In the genomic region with DNA sequence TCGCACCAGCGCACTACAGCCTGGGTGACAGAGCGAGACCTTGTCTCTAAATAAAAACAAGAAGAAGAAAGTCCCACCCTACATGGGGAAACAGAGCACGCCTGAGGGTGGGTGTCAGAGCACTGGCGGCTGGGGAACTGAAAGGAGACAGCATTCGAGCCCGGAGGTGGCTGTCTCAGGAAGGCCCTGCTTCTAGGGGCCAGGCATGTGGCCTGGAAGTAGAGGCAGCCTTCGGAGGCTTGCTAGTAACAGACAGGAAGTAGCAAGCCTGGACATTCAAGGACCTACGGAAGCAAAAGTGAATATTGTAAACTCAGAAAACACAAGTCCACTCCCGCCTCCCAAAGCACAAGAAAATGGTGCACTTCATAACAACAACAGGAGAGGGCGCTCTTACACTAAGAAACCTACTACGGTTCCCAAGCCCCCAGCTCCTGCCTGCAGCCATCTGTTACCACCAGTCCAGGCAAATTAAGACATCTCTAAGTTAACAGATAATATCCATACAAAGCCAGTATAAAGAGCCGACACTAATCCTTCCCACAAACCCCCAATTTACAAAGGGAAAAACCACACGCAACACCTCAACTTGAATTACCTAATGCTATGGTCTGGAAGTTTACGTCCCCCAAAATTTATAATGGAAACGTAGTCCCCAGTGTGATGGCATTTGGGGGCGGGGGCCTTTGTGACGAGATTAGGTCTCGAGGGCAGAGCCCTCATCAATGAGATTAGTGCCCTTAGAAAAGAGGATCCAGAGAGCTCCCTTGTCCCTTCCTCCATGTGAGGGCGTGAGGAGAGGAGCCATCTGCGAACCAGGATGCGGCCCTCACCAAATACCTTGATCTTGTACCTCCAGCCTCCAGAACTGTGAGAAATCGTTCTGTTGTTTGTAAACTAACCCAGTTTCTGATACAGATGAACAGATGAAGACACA, we compare ENCODE assay signal across 9 cellular contexts. TPM values are rescaled to one million over a fixed set of nuclear protein-coding genes. Genes with fewer than 3 reads are reported as not detected.
DNase-seq lines count a peak whose midpoint lies in the region; TF ChIP-seq lines count a peak whose summit lies in the region.
"Had no signal": no experiment of that assay in that cellular context is flagged by ENCODE, and none has a peak within 500 bp of the region (broad histone marks: within the 10 kb centered on the region; RNA-seq: fewer than 3 reads in every experiment).

No MANE protein-coding gene starts in this region.

- no peaks in the 10 kb centered on the region for H3K4me1 ChIP-seq in breast epithelium
- no peaks in the 10 kb centered on the region for H3K4me1 ChIP-seq in effector memory CD4-positive, alpha-beta T cell (ENCODE audit: control insufficient read depth, insufficient read depth, low read length, poor library complexity, severe bottlenecking)

- no peak overlapping the region for H3K4me3 ChIP-seq in breast epithelium
- H3K4me3 ChIP-seq in effector memory CD4-positive, alpha-beta T cell (ENCODE audit: insufficient read depth, low read depth, low read length, poor library complexity, severe bottlenecking), result no peak overlapping the region

- intact Hi-C loops in breast epithelium (cut with DNase I; ENCODE audit: low total_unique reads), result no loop called here

- TF ChIP-seq CTCF in breast epithelium (IDR thresholded peaks at IDR 0.05), result no peak

- DNase-seq in T47D (ENCODE audit: low read depth in 1 of 2, low spot score in 1 of 2), result peak; percentile 52 to 73
- DNase-seq in breast epithelium (ENCODE audit: low spot score in 2 of 2), result no peak
- peak; percentile 21 for DNase-seq in NCI-H345 treated with DMSO at 0.1 percent for 48 hours (lab: John Stamatoyannopoulos, UW; ENCODE audit: unreplicated experiment)
- peak; percentile 75 for DNase-seq in superior temporal gyrus (ENCODE audit: extremely low spot score)
- DNase-seq in activated CD4-positive, CD25-positive, alpha-beta regulatory T cell treated with anti-CD3 and anti-CD28 coated beads, Interleukin-2, amount 50 U/mL, for 72 hours, result no peak
- DNase-seq in effector memory CD4-positive, alpha-beta T cell, result no peak
- no peak for DNase-seq in NCI-H187 (lab: John Stamatoyannopoulos, UW)
- DNase-seq: NCI-H2227 treated with DMSO at 0.1 percent for 48 hours had no signal

- no peaks in the 10 kb centered on the region for H3K9me3 ChIP-seq in breast epithelium
- no peaks in the 10 kb centered on the region for H3K9me3 ChIP-seq in effector memory CD4-positive, alpha-beta T cell (ENCODE audit: control insufficient read depth, low read length)

- in situ Hi-C loops in T47D (cut with HindIII; ENCODE audit: low pct_unique_long_range_greater_than_20kb, low sequenced_read_pairs), result no loop called here

- H3K27ac ChIP-seq in breast epithelium (no peak overlapping the region), cingulate gyrus (ENCODE audit: low read depth, low read length) (peak overlapping the region; percentile 19)
- H3K27ac ChIP-seq in effector memory CD4-positive, alpha-beta T cell (ENCODE audit: insufficient read depth, low read length, poor library complexity, severe bottlenecking), result no peak overlapping the region

- peaks cover 0 to 12% of the 10 kb centered on the region in 2 donors for H3K27me3 ChIP-seq in breast epithelium
- H3K27me3 ChIP-seq in effector memory CD4-positive, alpha-beta T cell (replicated peaks; ENCODE audit: control insufficient read depth, insufficient read depth, low read length, poor library complexity, severe bottlenecking), result no peaks in the 10 kb centered on the region

- H3K36me3 ChIP-seq in breast epithelium, result no peaks in the 10 kb centered on the region
- H3K36me3 ChIP-seq in effector memory CD4-positive, alpha-beta T cell (ENCODE audit: control insufficient read depth, insufficient read depth, low read length), result no peaks in the 10 kb centered on the region

- TF ChIP-seq POLR2A in breast epithelium (IDR thresholded peaks at IDR 0.05), result no peak

RNA-seq across cellular contexts. Expression of a gene that starts 7.7 kb away (rescaled TPM):
- under 1 TPM in 1 of 3 donors, not detected in 2; 0.73 TPM for total RNA-seq in breast epithelium

Comparison
In these comparisons a context has a peak if more than half of its experiments do, and no peak if none do; other contexts are left out.
1. DNase-seq: peak in T47D (2 of 2), NCI-H345 treated with DMSO at 0.1 percent for 48 hours (single experiment) and superior temporal gyrus (single experiment); none in breast epithelium (0 of 2), activated CD4-positive, CD25-positive, alpha-beta regulatory T cell treated with anti-CD3 and anti-CD28 coated beads, Interleukin-2, amount 50 U/mL, for 72 hours (single experiment), effector memory CD4-positive, alpha-beta T cell (0 of 3) and NCI-H187 (0 of 2).